8 cellular contexts compared by ENCODE assay signal in genomic region chr13:67238277-67238859, GRCh38. TPM values are rescaled to one million over a fixed set of nuclear protein-coding genes. Genes with fewer than 3 reads are reported as not detected.
DNase-seq lines count a peak whose midpoint lies in the region; ATAC-seq and TF ChIP-seq lines count a peak whose summit lies in the region.

No MANE protein-coding gene starts in this region.

- no peaks in the 10 kb centered on the region for H3K36me3 ChIP-seq in CD4-positive, alpha-beta memory T cell (ENCODE audit: insufficient read depth, low read length)
- H3K36me3 ChIP-seq in IMR-90 (ENCODE audit: control insufficient read depth, insufficient read depth, low read length) (no peaks in the 10 kb centered on the region), hepatocyte (replicated peaks; ENCODE audit: insufficient read depth, low read depth) (no peaks in the 10 kb centered on the region), uterus (no peaks in the 10 kb centered on the region)

- CTCF ChIA-PET in CD4-positive, alpha-beta memory T cell (lab: Charles Lee; ENCODE audit: partially characterized antibody) = interaction anchor here (0.7 to 2.3 kb wide), 7 partner anchors 9 to 17 kb away, joined by 3 to 7 read pairs (median 3); no protein-coding TSS in a partner anchor
- CTCF ChIA-PET in IMR-90 (lab: Yijun Ruan, JAX) = interaction anchor here (0.5 to 1.2 kb wide), 4 partner anchors 9 to 178 kb away, joined by 3 read pairs; no protein-coding TSS in a partner anchor

- DNase-seq in CD4-positive, alpha-beta memory T cell = peak in 3 of 5 donors; percentile 33 to 34 (median 34)
- DNase-seq in IMR-90 = peak; percentile 36
- peak; percentile 13 for DNase-seq in SW480 (ENCODE audit: low spot score)
- DNase-seq in hepatocyte (ENCODE audit: low spot score) = peak; percentile 37
- no peak for DNase-seq in uterus
- DNase-seq in effector CD4-positive, alpha-beta T cell = no peak

- dilution Hi-C loops in IMR-90 (cut with HindIII; ENCODE audit: low sequenced_read_pairs, unreplicated experiment) = no loop called here

- TF ChIP-seq POLR2A in IMR-90 (IDR thresholded peaks at IDR 0.05; ENCODE audit: low read depth, low read length) = no peak
- no peak for TF ChIP-seq POLR2A in uterus (IDR thresholded peaks at IDR 0.05)

- no peak overlapping the region for H3K56ac ChIP-seq in IMR-90 (ENCODE audit: extremely low read depth, insufficient read depth, low read length)

- H3K9ac ChIP-seq in IMR-90 (ENCODE audit: low read depth, low read length) = no peak overlapping the region

- TF ChIP-seq RAD21 in IMR-90 (IDR thresholded peaks at IDR 0.05; ENCODE audit: low read length) = peak; percentile 74

- H3K4me2 ChIP-seq in IMR-90 (ENCODE audit: low read depth, low read length) = no peak overlapping the region
- no peak overlapping the region for H3K4me2 ChIP-seq in hepatocyte

- H3K36me3 Mint-ChIP-seq in CD4-positive, alpha-beta memory T cell = no peaks in the 10 kb centered on the region
- H3K36me3 Mint-ChIP-seq in activated T-helper 17 cell treated with anti-CD3 and anti-CD28 coated beads, Interleukin-2, amount 50 U/mL, for 72 hours (ENCODE audit: low read depth) = no peaks in the 10 kb centered on the region

- H4K5ac ChIP-seq in IMR-90 (ENCODE audit: low read depth, low read length) = no peak overlapping the region

- no peaks in the 10 kb centered on the region for H3K27me3 Mint-ChIP-seq in CD4-positive, alpha-beta memory T cell
- no peaks in the 10 kb centered on the region for H3K27me3 Mint-ChIP-seq in activated T-helper 17 cell treated with anti-CD3 and anti-CD28 coated beads, Interleukin-2, amount 50 U/mL, for 72 hours

- no peak overlapping the region for H2BK15ac ChIP-seq in IMR-90 (ENCODE audit: low read depth, low read length)

- H3K4ac ChIP-seq in IMR-90 (ENCODE audit: low read depth, low read length) = no peak overlapping the region

- no peak overlapping the region for H4K91ac ChIP-seq in IMR-90 (ENCODE audit: insufficient read depth, low read depth, low read length)

- H3K27ac ChIP-seq in CD4-positive, alpha-beta memory T cell (ENCODE audit: low read depth, low read length) = no peak overlapping the region
- H3K27ac ChIP-seq in IMR-90 (ENCODE audit: insufficient read depth, low read length) (no peak overlapping the region), hepatocyte (no peak overlapping the region), uterus (no peak overlapping the region)

- no peak overlapping the region for H3K4me3 ChIP-seq in CD4-positive, alpha-beta memory T cell (ENCODE audit: low read length in 2 of 2)
- H3K4me3 ChIP-seq in IMR-90 (ENCODE audit: insufficient read depth, low read depth, low read length) (no peak overlapping the region), hepatocyte (no peak overlapping the region), uterus (no peak overlapping the region)

- POLR2A ChIA-PET in CD4-positive, alpha-beta memory T cell (lab: Charles Lee; ENCODE audit: partially characterized antibody) = no interaction called here
- POLR2A ChIA-PET in IMR-90 (lab: Charles Lee; ENCODE audit: unreplicated experiment) = no interaction called here

- H2BK20ac ChIP-seq in IMR-90 (ENCODE audit: low read depth, low read length) = no peak overlapping the region

- intact Hi-C loops in CD4-positive, alpha-beta memory T cell (cut with micrococcal nuclease) = no loop called here
- intact Hi-C loops in IMR-90 (cut with micrococcal nuclease) (loop anchor here (5.0 kb wide), 1 partner anchor 1581 kb away; no protein-coding TSS in a partner anchor), uterus (cut with DNase I; ENCODE audit: low total_unique reads) (no loop called here)

- no peak overlapping the region for H3K14ac ChIP-seq in IMR-90 (replicated peaks; ENCODE audit: low read depth, low read length)

- H3K9me1 ChIP-seq in IMR-90 (ENCODE audit: insufficient read depth, low read length) = no peaks in the 10 kb centered on the region

- H3K27ac Mint-ChIP-seq in CD4-positive, alpha-beta memory T cell = no peak overlapping the region
- H3K27ac Mint-ChIP-seq in activated T-helper 17 cell treated with anti-CD3 and anti-CD28 coated beads, Interleukin-2, amount 50 U/mL, for 72 hours = no peak overlapping the region

- no peak overlapping the region for H2AK5ac ChIP-seq in IMR-90 (ENCODE audit: low read depth, low read length)

- H2AFZ ChIP-seq in IMR-90 (replicated peaks; ENCODE audit: low read length, poor library complexity) = no peak overlapping the region
- no peak overlapping the region for H2AFZ ChIP-seq in hepatocyte

- no peak overlapping the region for H2BK5ac ChIP-seq in IMR-90 (ENCODE audit: low read depth, low read length, poor library complexity, severe bottlenecking)

- H3K9me2 ChIP-seq in hepatocyte (replicated peaks; ENCODE audit: insufficient read depth) = no peaks in the 10 kb centered on the region

- H3K9me3 ChIP-seq in CD4-positive, alpha-beta memory T cell (ENCODE audit: control insufficient read depth in 1 of 2, low read length in 2 of 2) = no peaks in the 10 kb centered on the region
- H3K9me3 ChIP-seq in IMR-90 (ENCODE audit: control insufficient read depth, insufficient read depth, low read length) (no peaks in the 10 kb centered on the region), hepatocyte (ENCODE audit: low read depth) (no peaks in the 10 kb centered on the region), uterus (no peaks in the 10 kb centered on the region)

- no peak overlapping the region for H2AK9ac ChIP-seq in IMR-90 (replicated peaks; ENCODE audit: low read depth, low read length, poor library complexity)

- H3K4me3 Mint-ChIP-seq in CD4-positive, alpha-beta memory T cell = no peak overlapping the region
- H3K4me3 Mint-ChIP-seq in activated T-helper 17 cell treated with anti-CD3 and anti-CD28 coated beads, Interleukin-2, amount 50 U/mL, for 72 hours = no peak overlapping the region

- in situ Hi-C loops in IMR-90 (cut with MboI; ENCODE audit: low sequenced_read_pairs) = no loop called here

- H3K79me1 ChIP-seq in IMR-90 (ENCODE audit: low read depth in 1 of 2, low read length in 2 of 2) = no peaks in the 10 kb centered on the region

- H3K4me1 Mint-ChIP-seq in CD4-positive, alpha-beta memory T cell = no peaks in the 10 kb centered on the region
- H3K4me1 Mint-ChIP-seq in activated T-helper 17 cell treated with anti-CD3 and anti-CD28 coated beads, Interleukin-2, amount 50 U/mL, for 72 hours = no peaks in the 10 kb centered on the region

- TF ChIP-seq CTCF in IMR-90 (conservative IDR thresholded peaks at IDR 0.05; ENCODE audit: low read depth, low read length) = peak; percentile 77
- TF ChIP-seq CTCF in hepatocyte (IDR thresholded peaks at IDR 0.05; ENCODE audit: poor library complexity) = peak; percentile 79
- peak; percentile 40 to 74 (median 64) for TF ChIP-seq CTCF in uterus (IDR thresholded peaks at IDR 0.05)

- no peak overlapping the region for H3K18ac ChIP-seq in IMR-90 (ENCODE audit: low read depth, low read length)

- H3K4me1 ChIP-seq in CD4-positive, alpha-beta memory T cell (ENCODE audit: insufficient read depth, low read length) = no peaks in the 10 kb centered on the region
- no peaks in the 10 kb centered on the region for H3K4me1 ChIP-seq in IMR-90 (ENCODE audit: control insufficient read depth, insufficient read depth, low read length)
- no peaks in the 10 kb centered on the region for H3K4me1 ChIP-seq in hepatocyte (ENCODE audit: insufficient read depth)
- no peaks in the 10 kb centered on the region for H3K4me1 ChIP-seq in uterus

- ATAC-seq in GM19397 (IDR thresholded peaks at IDR 0.05; ENCODE audit: unreplicated experiment) (peak; percentile 68), IMR-90 (ENCODE audit: low read depth) (peak; percentile 56)
- ATAC-seq in activated T-helper 17 cell treated with anti-CD3 and anti-CD28 coated beads, Interleukin-2, amount 50 U/mL, for 72 hours (replicated peaks) = no peak

- BruUV-seq in IMR-90 (replicated peaks; lab: Mats Ljungman, UMichigan) = no TSS peak

- H3K9me3 Mint-ChIP-seq in CD4-positive, alpha-beta memory T cell = no peaks in the 10 kb centered on the region
- H3K9me3 Mint-ChIP-seq in activated T-helper 17 cell treated with anti-CD3 and anti-CD28 coated beads, Interleukin-2, amount 50 U/mL, for 72 hours = no peaks in the 10 kb centered on the region

- no peaks in the 10 kb centered on the region for H4K20me1 ChIP-seq in IMR-90 (ENCODE audit: insufficient read depth, low read length)
- H4K20me1 ChIP-seq in hepatocyte (ENCODE audit: insufficient read depth, poor library complexity, severe bottlenecking) = no peaks in the 10 kb centered on the region

- H3K79me2 ChIP-seq in hepatocyte = no peaks in the 10 kb centered on the region

- H4K8ac ChIP-seq in IMR-90 (ENCODE audit: low read depth in 2 of 2, low read length in 2 of 2) = no peak overlapping the region

- H2BK120ac ChIP-seq in IMR-90 (ENCODE audit: low read depth, low read length) = no peak overlapping the region

- H3K27me3 ChIP-seq in CD4-positive, alpha-beta memory T cell (ENCODE audit: insufficient read depth, low read length) = no peaks in the 10 kb centered on the region
- H3K27me3 ChIP-seq in IMR-90 (ENCODE audit: control insufficient read depth, insufficient read depth, low read length) (no peaks in the 10 kb centered on the region), hepatocyte (no peaks in the 10 kb centered on the region), uterus (no peaks in the 10 kb centered on the region)

- no peak overlapping the region for H3K23ac ChIP-seq in IMR-90 (ENCODE audit: low read depth, low read length)

TF ChIP-seq in IMR-90, 13 proteins besides CTCF, POLR2A, EP300 and RAD21:
- TF ChIP-seq SMC3 (IDR thresholded peaks at IDR 0.05; ENCODE audit: low read depth, low read length) = peak; percentile 64
- TF ChIP-seq, protein P1, sequence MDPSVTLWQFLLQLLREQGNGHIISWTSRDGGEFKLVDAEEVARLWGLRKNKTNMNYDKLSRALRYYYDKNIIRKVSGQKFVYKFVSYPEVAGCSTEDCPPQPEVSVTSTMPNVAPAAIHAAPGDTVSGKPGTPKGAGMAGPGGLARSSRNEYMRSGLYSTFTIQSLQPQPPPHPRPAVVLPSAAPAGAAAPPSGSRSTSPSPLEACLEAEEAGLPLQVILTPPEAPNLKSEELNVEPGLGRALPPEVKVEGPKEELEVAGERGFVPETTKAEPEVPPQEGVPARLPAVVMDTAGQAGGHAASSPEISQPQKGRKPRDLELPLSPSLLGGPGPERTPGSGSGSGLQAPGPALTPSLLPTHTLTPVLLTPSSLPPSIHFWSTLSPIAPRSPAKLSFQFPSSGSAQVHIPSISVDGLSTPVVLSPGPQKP (IDR thresholded peaks at IDR 0.05; ENCODE audit: borderline replicate concordance, low read depth, low read length) = no peak

RNA-seq across cellular contexts. Expression of gene PCDH9, which starts 8.2 kb away (rescaled TPM):
- under 1 TPM; 0.08 to 0.17 TPM for total RNA-seq in CD4-positive, alpha-beta memory T cell
- under 1 TPM; 0.10 to 0.18 TPM for polyA plus RNA-seq in CD4-positive, alpha-beta memory T cell
- total RNA-seq in IMR-90 (2012; rRNA removed) (7.8 and 10.2 TPM in 2 replicates), hepatocyte (15.0 and 16.2 TPM in 2 replicates), uterus (10 to 100 TPM in 1 of 4 donors, 1 to 10 TPM in 2, under 1 TPM in 1; 0.51 to 45.7 (median 2.1) TPM)
- polyA plus RNA-seq in IMR-90 (2012; rRNA removed) (2.2 and 2.4 TPM in 2 replicates), hepatocyte (6.9 and 9.5 TPM in 2 replicates)
- 0.55 and 0.90 TPM in 2 replicates for polyA plus RNA-seq in IMR-90 (2012; cell fraction: cytosol; rRNA removed)
- polyA plus RNA-seq in IMR-90 (2012; cell fraction: nucleus; rRNA removed; ENCODE audit: low replicate concordance) = 0.29 and 1.2 TPM in 2 replicates
- under 1 TPM; 0.11 TPM for total RNA-seq in activated T-helper 17 cell treated with anti-CD3 and anti-CD28 coated beads, Interleukin-2, amount 50 U/mL, for 72 hours

Comparison
In these comparisons a context has a peak if more than half of its experiments do, and no peak if none do; other contexts are left out.
1. DNase-seq: peak in CD4-positive, alpha-beta memory T cell (3 of 5), IMR-90 (single experiment), SW480 (single experiment) and hepatocyte (single experiment); none in uterus (0 of 2) and effector CD4-positive, alpha-beta T cell (single experiment).
2. Peak in every context shown above with its lines, with median percentiles within 50 percentile points of each other: CTCF ChIP-seq.